7 cellular contexts compared by ENCODE assay signal in the genomic region with DNA sequence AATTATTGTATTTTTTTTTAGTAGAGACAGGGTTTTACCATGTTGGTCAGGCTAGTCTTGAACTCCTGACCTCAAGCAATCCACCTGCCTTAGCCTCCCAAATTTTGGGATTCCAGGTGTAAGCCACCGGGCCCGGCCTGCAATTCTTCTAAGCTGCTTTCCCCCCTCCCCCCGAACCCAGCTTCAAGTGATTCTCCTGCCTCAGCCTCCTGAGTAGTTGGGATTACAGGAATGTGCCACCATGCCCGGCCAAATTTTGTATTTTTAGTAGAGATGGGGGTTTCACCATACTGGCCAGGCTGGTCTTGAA. TPM values are rescaled to one million over a fixed set of nuclear protein-coding genes. Genes with fewer than 3 reads are reported as not detected.
DNase-seq lines count a peak whose midpoint lies in the region; ATAC-seq and TF ChIP-seq lines count a peak whose summit lies in the region.
"Not testable (repeated sequence)": the region's sequence is repeated elsewhere in the genome, so short reads cannot be mapped to it uniquely, and the experiment has no call there.

No MANE protein-coding gene starts in this region.

- TF ChIP-seq EP300 in esophagus muscularis mucosa (IDR thresholded peaks at IDR 0.05) = not testable (repeated sequence)

- POLR2A ChIA-PET in CD4-positive, alpha-beta memory T cell (lab: Charles Lee; ENCODE audit: partially characterized antibody) = not testable (repeated sequence)
- POLR2A ChIA-PET in activated naive CD8-positive, alpha-beta T cell treated with anti-CD3 and anti-CD28 coated beads, Interleukin-2, amount 10 ng/mL, durations not matched to agents 7 days and 5 days (lab: Charles Lee) = interaction anchor here (0.7 to 1.3 kb wide), 2 partner anchors 217 to 239 kb away, joined by 4 to 8 read pairs; no protein-coding TSS in a partner anchor
- POLR2A ChIA-PET in naive thymus-derived CD8-positive, alpha-beta T cell (lab: Charles Lee) = interaction anchor here (0.7 to 2.2 kb wide), 4 partner anchors 148 to 184 kb away, joined by 3 to 9 read pairs (median 4); partner anchors contain the start of gene PDE9A

- CTCF ChIA-PET in CD4-positive, alpha-beta memory T cell (lab: Charles Lee; ENCODE audit: partially characterized antibody) = interaction anchor here (1.2 to 1.6 kb wide), 2 partner anchors 14 to 239 kb away, joined by 4 to 7 read pairs; no protein-coding TSS in a partner anchor

- not testable (repeated sequence) for TF ChIP-seq CTCF in Peyer's patch (IDR thresholded peaks at IDR 0.05); esophagus muscularis mucosa (IDR thresholded peaks at IDR 0.05)

- peaks cover 33% of the 10 kb centered on the region for H3K4me1 ChIP-seq in CD4-positive, alpha-beta memory T cell (ENCODE audit: insufficient read depth, low read length)
- not testable (repeated sequence) for H3K4me1 ChIP-seq in Peyer's patch, esophagus muscularis mucosa

- peak overlapping the region in 2 of 7 donors; percentile 19 to 63 for H3K27ac Mint-ChIP-seq in CD4-positive, alpha-beta memory T cell
- peak overlapping the region; percentile 79 for H3K27ac Mint-ChIP-seq in activated T-cell treated with anti-CD3 and anti-CD28 coated beads, Interleukin-2, amount 50 U/mL, for 24 hours
- H3K27ac Mint-ChIP-seq in activated naive CD8-positive, alpha-beta T cell treated with anti-CD3 and anti-CD28 coated beads, Interleukin-2, amount 10 ng/mL, durations not matched to agents 7 days and 5 days = not testable (repeated sequence)
- peak overlapping the region in 6 of 10 donors; percentile 32 to 91 (median 80) for H3K27ac Mint-ChIP-seq in naive thymus-derived CD8-positive, alpha-beta T cell

- H3K27ac ChIP-seq in CD4-positive, alpha-beta memory T cell (ENCODE audit: low read depth, low read length); Peyer's patch; esophagus muscularis mucosa (replicated peaks in 1 of 4): not testable (repeated sequence)

- H3K4me3 ChIP-seq in CD4-positive, alpha-beta memory T cell (ENCODE audit: low read length in 2 of 2); Peyer's patch; esophagus muscularis mucosa: not testable (repeated sequence)

- peaks cover 24 to 36% (median 28%) of the 10 kb centered on the region in 4 donors for H3K4me1 Mint-ChIP-seq in CD4-positive, alpha-beta memory T cell
- H3K4me1 Mint-ChIP-seq in activated T-cell treated with anti-CD3 and anti-CD28 coated beads, Interleukin-2, amount 50 U/mL, for 24 hours (ENCODE audit: low read depth) = peaks cover 44% of the 10 kb centered on the region
- peaks cover 31% of the 10 kb centered on the region for H3K4me1 Mint-ChIP-seq in activated naive CD8-positive, alpha-beta T cell treated with anti-CD3 and anti-CD28 coated beads, Interleukin-2, amount 10 ng/mL, durations not matched to agents 7 days and 5 days
- peaks cover 31 to 44% (median 38%) of the 10 kb centered on the region in 4 donors for H3K4me1 Mint-ChIP-seq in naive thymus-derived CD8-positive, alpha-beta T cell

- peak overlapping the region in 6 of 8 donors; percentile 71 to 93 (median 86) for H3K4me3 Mint-ChIP-seq in CD4-positive, alpha-beta memory T cell
- H3K4me3 Mint-ChIP-seq in activated T-cell treated with anti-CD3 and anti-CD28 coated beads, Interleukin-2, amount 50 U/mL, for 24 hours = not testable (repeated sequence)
- peak overlapping the region; percentile 62 for H3K4me3 Mint-ChIP-seq in activated naive CD8-positive, alpha-beta T cell treated with anti-CD3 and anti-CD28 coated beads, Interleukin-2, amount 10 ng/mL, durations not matched to agents 7 days and 5 days
- H3K4me3 Mint-ChIP-seq in naive thymus-derived CD8-positive, alpha-beta T cell = peak overlapping the region in 8 of 10 donors; percentile 66 to 86 (median 80)

- H3K9me3 ChIP-seq in CD4-positive, alpha-beta memory T cell (ENCODE audit: control insufficient read depth in 1 of 2, low read length in 2 of 2); Peyer's patch; esophagus muscularis mucosa: not testable (repeated sequence)

- intact Hi-C loops in CD4-positive, alpha-beta memory T cell (cut with micrococcal nuclease) = loop anchor here (5.0 kb wide), 2 partner anchors 215 to 240 kb away; no protein-coding TSS in a partner anchor
- intact Hi-C loops in esophagus muscularis mucosa (cut with DNase I); sciatic nerve (cut with DNase I): not testable (repeated sequence)

- H3K9me3 Mint-ChIP-seq in CD4-positive, alpha-beta memory T cell; activated T-cell treated with anti-CD3 and anti-CD28 coated beads, Interleukin-2, amount 50 U/mL, for 24 hours; activated naive CD8-positive, alpha-beta T cell treated with anti-CD3 and anti-CD28 coated beads, Interleukin-2, amount 10 ng/mL, durations not matched to agents 7 days and 5 days; naive thymus-derived CD8-positive, alpha-beta T cell: not testable (repeated sequence)

- not testable (repeated sequence) for H3K27me3 ChIP-seq in CD4-positive, alpha-beta memory T cell (ENCODE audit: insufficient read depth, low read length); Peyer's patch
- H3K27me3 ChIP-seq in esophagus muscularis mucosa = peaks cover 0 to 54% (median 3%) of the 10 kb centered on the region in 4 donors

- 83% methylated on average over 4 of the region's 4 CpGs for WGBS in esophagus muscularis mucosa

- not testable (repeated sequence) for H3K36me3 ChIP-seq in CD4-positive, alpha-beta memory T cell (ENCODE audit: insufficient read depth, low read length); Peyer's patch; esophagus muscularis mucosa

- ATAC-seq in activated naive CD8-positive, alpha-beta T cell treated with anti-CD3 and anti-CD28 coated beads, Interleukin-2, amount 10 ng/mL, durations not matched to agents 7 days and 5 days (ENCODE audit: low read depth); naive thymus-derived CD8-positive, alpha-beta T cell; sciatic nerve: not testable (repeated sequence)

- DNase-seq in CD4-positive, alpha-beta memory T cell; activated T-cell treated with anti-CD3 and anti-CD28 coated beads, Interleukin-2, amount 50 U/mL, for 24 hours; activated naive CD8-positive, alpha-beta T cell treated with anti-CD3 and anti-CD28 coated beads, Interleukin-2, amount 10 ng/mL, durations not matched to agents 7 days and 5 days; naive thymus-derived CD8-positive, alpha-beta T cell: not testable (repeated sequence)
- peak in 2 of 3 donors; percentile 14 to 19 for DNase-seq in Peyer's patch
- peak; percentile 31 for DNase-seq in esophagus muscularis mucosa (ENCODE audit: extremely low spot score)
- DNase-seq in sciatic nerve (ENCODE audit: low spot score) = peak; percentile 25

- H3K27me3 Mint-ChIP-seq in CD4-positive, alpha-beta memory T cell = not testable (repeated sequence)
- peaks cover 16% of the 10 kb centered on the region for H3K27me3 Mint-ChIP-seq in activated T-cell treated with anti-CD3 and anti-CD28 coated beads, Interleukin-2, amount 50 U/mL, for 24 hours
- H3K27me3 Mint-ChIP-seq in activated naive CD8-positive, alpha-beta T cell treated with anti-CD3 and anti-CD28 coated beads, Interleukin-2, amount 10 ng/mL, durations not matched to agents 7 days and 5 days = peaks cover 26% of the 10 kb centered on the region
- H3K27me3 Mint-ChIP-seq in naive thymus-derived CD8-positive, alpha-beta T cell = peaks cover 0 to 12% (median 3%) of the 10 kb centered on the region in 5 donors

- H3K36me3 Mint-ChIP-seq in CD4-positive, alpha-beta memory T cell; activated naive CD8-positive, alpha-beta T cell treated with anti-CD3 and anti-CD28 coated beads, Interleukin-2, amount 10 ng/mL, durations not matched to agents 7 days and 5 days; naive thymus-derived CD8-positive, alpha-beta T cell: not testable (repeated sequence)
- H3K36me3 Mint-ChIP-seq in activated T-cell treated with anti-CD3 and anti-CD28 coated beads, Interleukin-2, amount 50 U/mL, for 24 hours (ENCODE audit: low read depth) = peaks cover 29% of the 10 kb centered on the region

- TF ChIP-seq POLR2A in Peyer's patch (IDR thresholded peaks at IDR 0.05); esophagus muscularis mucosa (IDR thresholded peaks at IDR 0.05; ENCODE audit: low read depth): not testable (repeated sequence)

RNA-seq across cellular contexts. Expression of gene WDR4, which starts 47.1 kb away (rescaled TPM):
- total RNA-seq in CD4-positive, alpha-beta memory T cell = 10 to 100 TPM; 23.5 to 27.5 TPM
- 10 to 100 TPM in 1 of 2 donors, 1 to 10 TPM in 1; 7.3 to 10.6 TPM for polyA plus RNA-seq in CD4-positive, alpha-beta memory T cell
- 10 to 100 TPM; 12.8 to 51.2 (median 26.3) TPM for total RNA-seq in Peyer's patch
- 10 to 100 TPM; 27.2 to 28.5 TPM for total RNA-seq in activated naive CD8-positive, alpha-beta T cell treated with anti-CD3 and anti-CD28 coated beads, Interleukin-2, amount 10 ng/mL, durations not matched to agents 7 days and 5 days
- 10 to 100 TPM in 1 of 4 donors, 1 to 10 TPM in 3; 5.8 to 10.1 (median 7.0) TPM for total RNA-seq in esophagus muscularis mucosa
- 10 to 100 TPM; 30.0 to 32.6 TPM for total RNA-seq in naive thymus-derived CD8-positive, alpha-beta T cell
- polyA plus RNA-seq in naive thymus-derived CD8-positive, alpha-beta T cell = 1 to 10 TPM; 6.9 to 9.9 (median 9.3) TPM
- total RNA-seq in sciatic nerve = 13.0 TPM
